In genomic region chr12:113207621-113208040, GRCh38 we compare ENCODE assay signal across 1 cellular context.
TF ChIP-seq lines count a peak whose summit lies in the region.

No MANE protein-coding gene starts in this region.

TF ChIP-seq in H1, 55 proteins besides CTCF, POLR2A, EP300 and RAD21:
- TF ChIP-seq, protein P1, sequence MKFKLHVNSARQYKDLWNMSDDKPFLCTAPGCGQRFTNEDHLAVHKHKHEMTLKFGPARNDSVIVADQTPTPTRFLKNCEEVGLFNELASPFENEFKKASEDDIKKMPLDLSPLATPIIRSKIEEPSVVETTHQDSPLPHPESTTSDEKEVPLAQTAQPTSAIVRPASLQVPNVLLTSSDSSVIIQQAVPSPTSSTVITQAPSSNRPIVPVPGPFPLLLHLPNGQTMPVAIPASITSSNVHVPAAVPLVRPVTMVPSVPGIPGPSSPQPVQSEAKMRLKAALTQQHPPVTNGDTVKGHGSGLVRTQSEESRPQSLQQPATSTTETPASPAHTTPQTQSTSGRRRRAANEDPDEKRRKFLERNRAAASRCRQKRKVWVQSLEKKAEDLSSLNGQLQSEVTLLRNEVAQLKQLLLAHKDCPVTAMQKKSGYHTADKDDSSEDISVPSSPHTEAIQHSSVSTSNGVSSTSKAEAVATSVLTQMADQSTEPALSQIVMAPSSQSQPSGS (IDR thresholded peaks at IDR 0.05; ENCODE audit: low read length), result no peak
- TF ChIP-seq KDM5A (IDR thresholded peaks at IDR 0.05; ENCODE audit: low read length) (no peak), POU5F1 (IDR thresholded peaks at IDR 0.05; ENCODE audit: low read depth, low read length) (no peak), POLR2AphosphoS5 (IDR thresholded peaks at IDR 0.05; ENCODE audit: low read depth, low read length) (no peak)
